In the genomic region with DNA sequence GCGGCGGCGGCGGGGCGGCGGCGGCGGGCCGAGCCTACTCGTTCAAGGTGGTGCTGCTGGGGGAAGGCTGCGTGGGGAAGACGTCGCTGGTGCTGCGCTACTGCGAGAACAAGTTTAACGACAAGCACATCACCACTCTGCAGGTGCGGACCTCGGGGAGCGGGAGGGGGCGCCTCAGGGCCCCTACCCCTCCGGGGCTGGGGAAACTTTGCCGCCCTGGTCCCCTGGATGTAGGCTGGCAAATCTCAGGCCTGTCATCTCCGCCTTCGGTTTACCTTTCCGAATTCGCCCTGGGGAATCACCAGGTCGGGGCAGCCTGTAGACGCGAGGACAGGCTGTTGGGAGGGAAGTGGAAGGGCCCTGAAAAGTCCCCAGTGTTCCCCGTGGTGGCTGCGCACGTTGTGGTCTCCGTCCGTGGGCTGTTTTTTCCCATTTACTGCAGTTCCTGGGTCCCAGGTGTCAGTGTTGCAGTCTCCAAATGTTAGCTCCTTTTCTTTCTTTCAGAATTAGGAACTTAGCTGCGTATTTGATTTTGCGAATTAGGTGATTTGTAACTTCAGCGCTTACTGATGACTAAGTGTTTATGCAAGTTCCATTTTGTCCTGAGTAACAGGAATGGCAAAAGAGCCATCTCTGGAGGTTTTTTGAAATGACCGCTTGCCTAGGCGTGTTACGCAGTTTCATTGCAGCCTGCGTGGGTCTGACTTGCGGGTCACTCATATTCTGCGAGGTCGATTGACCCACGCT, we compare ENCODE assay signal across 8 cellular contexts. TPM values are rescaled to one million over a fixed set of nuclear protein-coding genes. Genes with fewer than 3 reads are reported as not detected.
DNase-seq lines count a peak whose midpoint lies in the region; ATAC-seq and TF ChIP-seq lines count a peak whose summit lies in the region.

No MANE protein-coding gene starts in this region.

- peak overlapping the region; percentile 90 to 95 (median 94) for H3K4me3 Mint-ChIP-seq in CD4-positive, CD25-positive, alpha-beta regulatory T cell
- H3K4me3 Mint-ChIP-seq in T-helper 17 cell (peak overlapping the region; percentile 88), immature natural killer cell (peak overlapping the region; percentile 89 to 95 (median 92))

- H3K27ac ChIP-seq in CD4-positive, CD25-positive, alpha-beta regulatory T cell (ENCODE audit: insufficient read depth, low read length, poor library complexity, severe bottlenecking): peak overlapping the region; percentile 93
- H3K27ac ChIP-seq in skin epidermis: peak overlapping the region; percentile 87 to 98 (median 95)

- H3K9me3 Mint-ChIP-seq in CD4-positive, CD25-positive, alpha-beta regulatory T cell: peaks cover 0 to 18% (median 9%) of the 10 kb centered on the region in 7 donors
- H3K9me3 Mint-ChIP-seq in immature natural killer cell: peaks cover 3 to 14% (median 7%) of the 10 kb centered on the region in 6 donors

- H3K27ac Mint-ChIP-seq in CD4-positive, CD25-positive, alpha-beta regulatory T cell: peak overlapping the region; percentile 95 to 97 (median 95)
- H3K27ac Mint-ChIP-seq in T-helper 17 cell (peak overlapping the region; percentile 95), immature natural killer cell (peak overlapping the region; percentile 94 to 98 (median 96))

- peak; percentile 41 to 43 for ATAC-seq in CD4-positive, CD25-positive, alpha-beta regulatory T cell (ENCODE audit: low read depth in 2 of 2)
- ATAC-seq in GM19351 (IDR thresholded peaks at IDR 0.05; ENCODE audit: unreplicated experiment) (peak; percentile 48), HG03457 (IDR thresholded peaks at IDR 0.05; ENCODE audit: unreplicated experiment) (peak; percentile 41), T-helper 17 cell (peak; percentile 72)

- peaks cover 26% of the 10 kb centered on the region for H3K36me3 ChIP-seq in CD4-positive, CD25-positive, alpha-beta regulatory T cell (ENCODE audit: control insufficient read depth, insufficient read depth, low read length)

- H3K4me1 ChIP-seq in CD4-positive, CD25-positive, alpha-beta regulatory T cell (ENCODE audit: control insufficient read depth, insufficient read depth, low read length, poor library complexity, severe bottlenecking): peaks cover 35% of the 10 kb centered on the region

- H3K4me1 Mint-ChIP-seq in CD4-positive, CD25-positive, alpha-beta regulatory T cell: peaks cover 25 to 52% (median 37%) of the 10 kb centered on the region in 4 donors
- H3K4me1 Mint-ChIP-seq in T-helper 17 cell (peaks cover 21% of the 10 kb centered on the region), immature natural killer cell (peaks cover 47 to 58% of the 10 kb centered on the region in 2 donors)

- H3K27me3 ChIP-seq in CD4-positive, CD25-positive, alpha-beta regulatory T cell (ENCODE audit: control insufficient read depth, insufficient read depth, low read length): peaks cover 10% of the 10 kb centered on the region

- in situ Hi-C loops in astrocyte of the spinal cord (cut with HindIII; ENCODE audit: low sequenced_read_pairs): no loop called here

- peak overlapping the region; percentile 98 for H3K4me3 ChIP-seq in CD4-positive, CD25-positive, alpha-beta regulatory T cell (ENCODE audit: low read depth, low read length)
- H3K4me3 ChIP-seq in astrocyte of the spinal cord (ENCODE audit: low read depth, low read length) (peak overlapping the region; percentile 96), skin epidermis (peak overlapping the region; percentile 62 to 96 (median 86))

- peaks cover 34% of the 10 kb centered on the region for H3K36me3 Mint-ChIP-seq in CD4-positive, CD25-positive, alpha-beta regulatory T cell
- H3K36me3 Mint-ChIP-seq in T-helper 17 cell (ENCODE audit: low read depth): no peaks in the 10 kb centered on the region
- H3K36me3 Mint-ChIP-seq in immature natural killer cell: peaks cover 20 to 24% (median 21%) of the 10 kb centered on the region in 3 donors

- H3K27me3 Mint-ChIP-seq in CD4-positive, CD25-positive, alpha-beta regulatory T cell: peaks cover 11% of the 10 kb centered on the region
- H3K27me3 Mint-ChIP-seq in T-helper 17 cell: peaks cover 16% of the 10 kb centered on the region
- H3K27me3 Mint-ChIP-seq in immature natural killer cell (ENCODE audit: low read depth in 3 of 3): peaks cover 8 to 9% (median 9%) of the 10 kb centered on the region in 3 donors

- peaks cover 20 to 25% of the 10 kb centered on the region in 2 experiments for H3K9me3 ChIP-seq in CD4-positive, CD25-positive, alpha-beta regulatory T cell (ENCODE audit: control insufficient read depth in 2 of 2, low read length in 2 of 2)
- H3K9me3 ChIP-seq in T-helper 17 cell (ENCODE audit: control insufficient read depth, low read length, poor library complexity, severe bottlenecking): peaks cover 9% of the 10 kb centered on the region

- TF ChIP-seq CTCF in astrocyte of the spinal cord (IDR thresholded peaks at IDR 0.05; ENCODE audit: low read depth, low read length): no peak

- peak in 2 of 3 donors; percentile 53 to 60 for DNase-seq in CD4-positive, CD25-positive, alpha-beta regulatory T cell
- DNase-seq in T-helper 17 cell (peak; percentile 52 to 68 (median 60)), astrocyte of the spinal cord (ENCODE audit: low read depth, low spot score) (peak; percentile 58), immature natural killer cell (peak; percentile 57 to 66 (median 60)), mesenteric fat pad (ENCODE audit: low spot score) (no peak)

RNA-seq across cellular contexts. Expression of a gene that starts 0.7 kb away (rescaled TPM):
- 76.2 TPM for total RNA-seq in CD4-positive, CD25-positive, alpha-beta regulatory T cell
- 10 to 100 TPM; 29.9 to 43.5 (median 35.8) TPM for polyA plus RNA-seq in CD4-positive, CD25-positive, alpha-beta regulatory T cell
- 10 to 100 TPM; 58.8 to 68.8 TPM for total RNA-seq in T-helper 17 cell
- 10 to 100 TPM; 23.7 to 28.9 (median 27.8) TPM for polyA plus RNA-seq in immature natural killer cell
- 99.5 TPM for total RNA-seq in mesenteric fat pad
